ENCODE assay signal across 18 cellular contexts in the genomic region with DNA sequence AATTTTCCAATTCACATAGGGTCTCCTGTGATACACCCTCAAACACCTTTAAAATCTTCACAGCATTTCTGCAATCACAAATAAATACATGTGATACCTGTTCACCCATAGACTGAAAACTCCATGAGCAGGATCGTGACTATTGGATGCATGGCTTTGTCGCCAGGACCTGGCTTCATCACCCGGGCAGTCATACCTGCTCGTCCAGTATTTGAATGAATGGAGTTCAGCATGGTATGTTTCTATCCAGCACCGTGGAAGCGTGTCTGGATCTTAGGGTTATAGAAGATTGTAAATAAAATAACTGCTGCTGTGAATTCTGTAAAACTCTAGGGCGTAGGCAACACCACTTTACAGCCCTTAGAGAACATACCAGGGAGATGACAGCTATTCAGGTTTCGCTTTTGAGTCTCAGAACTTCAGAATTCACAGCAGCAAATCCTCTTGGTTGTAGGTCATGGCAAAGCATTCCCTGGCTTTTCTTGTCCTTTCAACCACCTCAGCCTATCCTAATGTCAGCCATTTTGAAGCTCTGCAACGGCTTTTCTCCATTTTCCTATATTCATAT. TPM values are rescaled to one million over a fixed set of nuclear protein-coding genes. Genes with fewer than 3 reads are reported as not detected.
DNase-seq lines count a peak whose midpoint lies in the region; ATAC-seq, FAIRE-seq and TF ChIP-seq lines count a peak whose summit lies in the region.
"Had no signal": no experiment of that assay in that cellular context is flagged by ENCODE, and none has a peak within 500 bp of the region (broad histone marks: within the 10 kb centered on the region; RNA-seq: fewer than 3 reads in every experiment).

No MANE protein-coding gene starts in this region.

- H3K4me1 Mint-ChIP-seq in activated T-helper 2 cell treated with anti-CD3 and anti-CD28 coated beads, Interferon-gamma antibody, Interleukin-2, Interleukin-4, amounts not matched to agents 10 μg/mL and 5 μg/mL and 100 μg/mL, durations not matched to agents 14 hours and 24 hours and 36 hours (ENCODE audit: low read depth) = no peaks in the 10 kb centered on the region

- H3K9me3 ChIP-seq in HCT116 (ENCODE audit: control insufficient read depth in 1 of 2, insufficient read depth in 1 of 2, low read depth in 1 of 2, low read length in 2 of 2) (no peaks in the 10 kb centered on the region), upper lobe of right lung (no peaks in the 10 kb centered on the region)
- H3K9me3 ChIP-seq: HAP-1, SK-N-SH had no signal

- CTCF ChIA-PET in HCT116 (lab: Charles Lee) = no interaction called here

- no peak for TF ChIP-seq CTCF in HCT116 (IDR thresholded peaks at IDR 0.05 in 2 of 3, conservative IDR thresholded peaks at IDR 0.05 in 1 of 3; ENCODE audit: borderline replicate concordance in 1 of 3, insufficient read depth in 1 of 3, low read depth in 2 of 3, low read length in 2 of 3)
- no peak for TF ChIP-seq CTCF in bronchial epithelial cell (IDR thresholded peaks at IDR 0.05; ENCODE audit: insufficient read depth, low read length, severe bottlenecking)
- TF ChIP-seq CTCF in upper lobe of right lung (IDR thresholded peaks at IDR 0.05) = no peak

- H3K79me2 ChIP-seq in HCT116 (ENCODE audit: insufficient read depth, low read length) = no peaks in the 10 kb centered on the region

- H3K36me3 ChIP-seq in HCT116 (ENCODE audit: control insufficient read depth in 1 of 2, insufficient read depth in 2 of 2, low read length in 2 of 2) = no peaks in the 10 kb centered on the region
- no peaks in the 10 kb centered on the region for H3K36me3 ChIP-seq in bronchial epithelial cell (ENCODE audit: control insufficient read depth, insufficient read depth, low read length)
- no peaks in the 10 kb centered on the region for H3K36me3 ChIP-seq in upper lobe of right lung
- H3K36me3 ChIP-seq: HAP-1 had no signal

- H3K4me1 ChIP-seq in HCT116 (ENCODE audit: control insufficient read depth in 1 of 2, insufficient read depth in 2 of 2, low read length in 2 of 2) (peaks cover 4 to 22% of the 10 kb centered on the region in 2 experiments; a peak in 3 of 4 replicates), upper lobe of right lung (no peaks in the 10 kb centered on the region)
- H3K4me1 ChIP-seq: HAP-1 had no signal

- H3K4me3 ChIP-seq in HCT116 (replicated peaks in 1 of 2; ENCODE audit: low read depth in 1 of 2, low read length in 2 of 2) (no peak overlapping the region), bronchial epithelial cell (ENCODE audit: low read depth, low read length) (no peak overlapping the region), upper lobe of right lung (no peak overlapping the region)
- H3K4me3 ChIP-seq: HAP-1 had no signal

- no peak for TF ChIP-seq RAD21 in HCT116 (IDR thresholded peaks at IDR 0.05; ENCODE audit: low read depth)

- H3K9me3 Mint-ChIP-seq in activated T-helper 2 cell treated with anti-CD3 and anti-CD28 coated beads, Interferon-gamma antibody, Interleukin-2, Interleukin-4, amounts not matched to agents 10 μg/mL and 5 μg/mL and 100 μg/mL, durations not matched to agents 14 hours and 24 hours and 36 hours = no peaks in the 10 kb centered on the region

- H3K4me2 ChIP-seq in HCT116 (ENCODE audit: low read length) = no peak overlapping the region
- H3K4me2 ChIP-seq: SK-N-SH had no signal

- H3K9me2 ChIP-seq in HCT116 (ENCODE audit: insufficient read depth) = no peaks in the 10 kb centered on the region
- H3K9me2 ChIP-seq: SK-N-SH had no signal

- FAIRE-seq in bronchial epithelial cell (lab: Jason Lieb, UNC) = peak; percentile 32

- H3K27me3 ChIP-seq in HCT116 (ENCODE audit: insufficient read depth, low read length) (no peaks in the 10 kb centered on the region), bronchial epithelial cell (ENCODE audit: control insufficient read depth, insufficient read depth, low read length) (peaks cover 1% of the 10 kb centered on the region), upper lobe of right lung (no peaks in the 10 kb centered on the region)

- H3K9ac ChIP-seq in HCT116 (ENCODE audit: low read length) = no peak overlapping the region
- H3K9ac ChIP-seq: SK-N-SH had no signal

- H3K27ac Mint-ChIP-seq in activated T-helper 2 cell treated with anti-CD3 and anti-CD28 coated beads, Interferon-gamma antibody, Interleukin-2, Interleukin-4, amounts not matched to agents 10 μg/mL and 5 μg/mL and 100 μg/mL, durations not matched to agents 14 hours and 24 hours and 36 hours = no peak overlapping the region

- RAD21 ChIA-PET in HCT116 (lab: Charles Lee; ENCODE audit: low non-redundant PET in 1 of 2, low total read pairs in 2 of 2, uncharacterized antibody in 2 of 2, unreplicated experiment in 2 of 2) = no interaction called here

- POLR2A ChIA-PET in HCT116 (lab: Charles Lee) = no interaction called here

- DNase-seq in HCT116 (ENCODE audit: low read depth, low spot score) (no peak), bronchial epithelial cell (ENCODE audit: low read depth) (peak; percentile 7), left lobe of liver (ENCODE audit: low spot score) (peak; percentile 18), upper lobe of right lung (no peak), NCI-H1092 (lab: John Stamatoyannopoulos, UW) (no peak), DMS153 treated with DMSO at 0.1 percent for 48 hours (lab: John Stamatoyannopoulos, UW; ENCODE audit: unreplicated experiment) (no peak)
- DNase-seq in activated T-helper 2 cell treated with anti-CD3 and anti-CD28 coated beads, Interferon-gamma antibody, Interleukin-2, Interleukin-4, amounts not matched to agents 10 μg/mL and 5 μg/mL and 100 μg/mL, durations not matched to agents 14 hours and 24 hours and 36 hours (ENCODE audit: low spot score) = no peak
- DNase-seq: COR-L47, KBM-7, MV-4-11, NCI-H1436, NCI-H2081, NCI-H510A, NCI-H774, SK-N-SH had no signal

- no peak overlapping the region for H3K27ac ChIP-seq in HCT116 (ENCODE audit: low read depth, low read length)
- no peak overlapping the region for H3K27ac ChIP-seq in upper lobe of right lung

- TF ChIP-seq POLR2A in HCT116 (IDR thresholded peaks at IDR 0.05; ENCODE audit: borderline replicate concordance, extremely low read depth, insufficient read depth, insufficient read length) = no peak

- no TSS peak for BruUV-seq in HCT116 (replicated peaks; lab: Mats Ljungman, UMichigan)

- peak overlapping the region; percentile 45 for H2AFZ ChIP-seq in HCT116 (ENCODE audit: low read depth, low read length, poor library complexity, severe bottlenecking)

- intact Hi-C loops in HCT116 (cut with micrococcal nuclease) (no loop called here), upper lobe of right lung (cut with DNase I) (no loop called here)
- intact Hi-C loops in activated T-helper 2 cell treated with anti-CD3 and anti-CD28 coated beads, Interferon-gamma antibody, Interleukin-2, Interleukin-4, amounts not matched to agents 10 μg/mL and 5 μg/mL and 100 μg/mL, durations not matched to agents 14 hours and 24 hours and 36 hours (cut with micrococcal nuclease) = no loop called here

- no peaks in the 10 kb centered on the region for H4K20me1 ChIP-seq in HCT116 (ENCODE audit: insufficient read depth)

- peaks cover 2% of the 10 kb centered on the region for H3K27me3 Mint-ChIP-seq in activated T-helper 2 cell treated with anti-CD3 and anti-CD28 coated beads, Interferon-gamma antibody, Interleukin-2, Interleukin-4, amounts not matched to agents 10 μg/mL and 5 μg/mL and 100 μg/mL, durations not matched to agents 14 hours and 24 hours and 36 hours (ENCODE audit: low read depth)

- H3K4me3 Mint-ChIP-seq in activated T-helper 2 cell treated with anti-CD3 and anti-CD28 coated beads, Interferon-gamma antibody, Interleukin-2, Interleukin-4, amounts not matched to agents 10 μg/mL and 5 μg/mL and 100 μg/mL, durations not matched to agents 14 hours and 24 hours and 36 hours (ENCODE audit: low read depth) = no peak overlapping the region

- no peaks in the 10 kb centered on the region for H3K36me3 Mint-ChIP-seq in activated T-helper 2 cell treated with anti-CD3 and anti-CD28 coated beads, Interferon-gamma antibody, Interleukin-2, Interleukin-4, amounts not matched to agents 10 μg/mL and 5 μg/mL and 100 μg/mL, durations not matched to agents 14 hours and 24 hours and 36 hours (ENCODE audit: low read depth)

- no peak for ATAC-seq in HCT116
- no peak for ATAC-seq in left lobe of liver
- ATAC-seq in upper lobe of right lung = peak; percentile 64
- ATAC-seq: Panc1, Right ventricle myocardium inferior had no signal

TF ChIP-seq in HCT116, 20 proteins besides CTCF, POLR2A, EP300 and RAD21:
- TF ChIP-seq EZH2 (IDR thresholded peaks at IDR 0.05) (no peak), SIN3A (IDR thresholded peaks at IDR 0.05; ENCODE audit: low read depth) (no peak), SP1 (IDR thresholded peaks at IDR 0.05; ENCODE audit: low read depth) (no peak), ELF1 (IDR thresholded peaks at IDR 0.05; ENCODE audit: borderline replicate concordance, low read depth) (no peak)

RNA-seq across cellular contexts. Expression of gene USP6NL, which starts 47.4 kb away (rescaled TPM):
- total RNA-seq in HCT116 (2021; ENCODE audit: unreplicated experiment) = 24.6 TPM
- 8.6 and 11.1 TPM in 2 replicates for polyA plus RNA-seq in HCT116 (2012)
- total RNA-seq in bronchial epithelial cell = 8.7 and 15.9 TPM in 2 replicates
- 9.0 TPM for total RNA-seq in left lobe of liver
- total RNA-seq in upper lobe of right lung = 21.6 TPM
- 0.39 and 0.50 TPM in 2 replicates for total RNA-seq in activated T-helper 2 cell treated with anti-CD3 and anti-CD28 coated beads, Interferon-gamma antibody, Interleukin-2, Interleukin-4, amounts not matched to agents 10 μg/mL and 5 μg/mL and 100 μg/mL, durations not matched to agents 14 hours and 24 hours and 36 hours

Comparison
In these comparisons a context has a peak if more than half of its experiments do, and no peak if none do; other contexts are left out.
1. DNase-seq: peak in bronchial epithelial cell (single experiment) and left lobe of liver (single experiment); none in HCT116 (single experiment), upper lobe of right lung (single experiment), NCI-H1092 (single experiment), DMS153 treated with DMSO at 0.1 percent for 48 hours (single experiment) and activated T-helper 2 cell treated with anti-CD3 and anti-CD28 coated beads, Interferon-gamma antibody, Interleukin-2, Interleukin-4, amounts not matched to agents 10 μg/mL and 5 μg/mL and 100 μg/mL, durations not matched to agents 14 hours and 24 hours and 36 hours (single experiment).